ENCODE assay signal across 3 cellular contexts in the genomic region with DNA sequence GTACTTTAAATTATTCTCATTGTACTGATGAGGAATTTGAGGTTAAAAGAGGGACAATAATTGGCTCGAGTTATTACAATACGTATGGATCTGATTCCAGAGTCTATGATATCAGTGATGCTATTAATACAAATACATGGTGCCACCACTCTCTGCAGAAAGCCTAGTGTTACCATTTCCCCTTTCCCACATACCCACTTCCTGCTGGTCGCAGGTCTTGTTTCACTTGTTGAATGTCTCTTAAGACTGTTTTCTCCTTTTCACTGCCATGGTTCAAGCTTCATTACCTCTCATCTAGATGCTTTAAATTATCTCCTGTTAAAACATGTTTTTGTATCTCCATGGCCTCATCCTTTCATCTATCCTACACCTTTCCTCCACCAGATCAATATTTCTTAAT.
TF ChIP-seq lines count a peak whose summit lies in the region.

No MANE protein-coding gene starts in this region.

TF ChIP-seq in GM12878, 131 proteins besides CTCF, POLR2A, EP300 and RAD21 (continued from another document):
- TF ChIP-seq, protein P1, sequence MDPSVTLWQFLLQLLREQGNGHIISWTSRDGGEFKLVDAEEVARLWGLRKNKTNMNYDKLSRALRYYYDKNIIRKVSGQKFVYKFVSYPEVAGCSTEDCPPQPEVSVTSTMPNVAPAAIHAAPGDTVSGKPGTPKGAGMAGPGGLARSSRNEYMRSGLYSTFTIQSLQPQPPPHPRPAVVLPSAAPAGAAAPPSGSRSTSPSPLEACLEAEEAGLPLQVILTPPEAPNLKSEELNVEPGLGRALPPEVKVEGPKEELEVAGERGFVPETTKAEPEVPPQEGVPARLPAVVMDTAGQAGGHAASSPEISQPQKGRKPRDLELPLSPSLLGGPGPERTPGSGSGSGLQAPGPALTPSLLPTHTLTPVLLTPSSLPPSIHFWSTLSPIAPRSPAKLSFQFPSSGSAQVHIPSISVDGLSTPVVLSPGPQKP (IDR thresholded peaks at IDR 0.05; ENCODE audit: low read depth, low read length): no peak
- TF ChIP-seq LARP7 (IDR thresholded peaks at IDR 0.05) (no peak), YY1 (IDR thresholded peaks at IDR 0.05; ENCODE audit: low read depth, low read length) (no peak), TBL1XR1 (IDR thresholded peaks at IDR 0.05; ENCODE audit: low read depth, low read length) (no peak), CBX5 (IDR thresholded peaks at IDR 0.05; ENCODE audit: low read depth) (no peak)
- TF ChIP-seq, protein P2, sequence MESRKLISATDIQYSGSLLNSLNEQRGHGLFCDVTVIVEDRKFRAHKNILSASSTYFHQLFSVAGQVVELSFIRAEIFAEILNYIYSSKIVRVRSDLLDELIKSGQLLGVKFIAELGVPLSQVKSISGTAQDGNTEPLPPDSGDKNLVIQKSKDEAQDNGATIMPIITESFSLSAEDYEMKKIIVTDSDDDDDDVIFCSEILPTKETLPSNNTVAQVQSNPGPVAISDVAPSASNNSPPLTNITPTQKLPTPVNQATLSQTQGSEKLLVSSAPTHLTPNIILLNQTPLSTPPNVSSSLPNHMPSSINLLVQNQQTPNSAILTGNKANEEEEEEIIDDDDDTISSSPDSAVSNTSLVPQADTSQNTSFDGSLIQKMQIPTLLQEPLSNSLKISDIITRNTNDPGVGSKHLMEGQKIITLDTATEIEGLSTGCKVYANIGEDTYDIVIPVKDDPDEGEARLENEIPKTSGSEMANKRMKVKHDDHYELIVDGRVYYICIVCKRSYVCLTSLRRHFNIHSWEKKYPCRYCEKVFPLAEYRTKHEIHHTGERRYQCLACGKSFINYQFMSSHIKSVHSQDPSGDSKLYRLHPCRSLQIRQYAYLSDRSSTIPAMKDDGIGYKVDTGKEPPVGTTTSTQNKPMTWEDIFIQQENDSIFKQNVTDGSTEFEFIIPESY (IDR thresholded peaks at IDR 0.05): no peak

TF ChIP-seq in HepG2, 621 proteins besides CTCF, POLR2A, EP300 and RAD21 (continued from another document and continues in another):
- TF ChIP-seq, protein P3, sequence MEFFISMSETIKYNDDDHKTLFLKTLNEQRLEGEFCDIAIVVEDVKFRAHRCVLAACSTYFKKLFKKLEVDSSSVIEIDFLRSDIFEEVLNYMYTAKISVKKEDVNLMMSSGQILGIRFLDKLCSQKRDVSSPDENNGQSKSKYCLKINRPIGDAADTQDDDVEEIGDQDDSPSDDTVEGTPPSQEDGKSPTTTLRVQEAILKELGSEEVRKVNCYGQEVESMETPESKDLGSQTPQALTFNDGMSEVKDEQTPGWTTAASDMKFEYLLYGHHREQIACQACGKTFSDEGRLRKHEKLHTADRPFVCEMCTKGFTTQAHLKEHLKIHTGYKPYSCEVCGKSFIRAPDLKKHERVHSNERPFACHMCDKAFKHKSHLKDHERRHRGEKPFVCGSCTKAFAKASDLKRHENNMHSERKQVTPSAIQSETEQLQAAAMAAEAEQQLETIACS (CRISPR knock-in tag; IDR thresholded peaks at IDR 0.05): no peak
- TF ChIP-seq TAF1 (CRISPR knock-in tag; IDR thresholded peaks at IDR 0.05) (no peak), NFE2L1 (CRISPR knock-in tag; IDR thresholded peaks at IDR 0.05; ENCODE audit: borderline replicate concordance) (no peak), KMT2B (CRISPR knock-in tag; IDR thresholded peaks at IDR 0.05) (no peak), RFXAP (CRISPR knock-in tag; IDR thresholded peaks at IDR 0.05; ENCODE audit: borderline replicate concordance) (no peak), JDP2 (CRISPR knock-in tag; IDR thresholded peaks at IDR 0.05; ENCODE audit: borderline replicate concordance) (no peak), AGO1 (IDR thresholded peaks at IDR 0.05; ENCODE audit: low read depth, low read length, poor library complexity, severe bottlenecking) (no peak), MIXL1 (CRISPR knock-in tag; IDR thresholded peaks at IDR 0.05) (no peak)
- TF ChIP-seq, protein P4, sequence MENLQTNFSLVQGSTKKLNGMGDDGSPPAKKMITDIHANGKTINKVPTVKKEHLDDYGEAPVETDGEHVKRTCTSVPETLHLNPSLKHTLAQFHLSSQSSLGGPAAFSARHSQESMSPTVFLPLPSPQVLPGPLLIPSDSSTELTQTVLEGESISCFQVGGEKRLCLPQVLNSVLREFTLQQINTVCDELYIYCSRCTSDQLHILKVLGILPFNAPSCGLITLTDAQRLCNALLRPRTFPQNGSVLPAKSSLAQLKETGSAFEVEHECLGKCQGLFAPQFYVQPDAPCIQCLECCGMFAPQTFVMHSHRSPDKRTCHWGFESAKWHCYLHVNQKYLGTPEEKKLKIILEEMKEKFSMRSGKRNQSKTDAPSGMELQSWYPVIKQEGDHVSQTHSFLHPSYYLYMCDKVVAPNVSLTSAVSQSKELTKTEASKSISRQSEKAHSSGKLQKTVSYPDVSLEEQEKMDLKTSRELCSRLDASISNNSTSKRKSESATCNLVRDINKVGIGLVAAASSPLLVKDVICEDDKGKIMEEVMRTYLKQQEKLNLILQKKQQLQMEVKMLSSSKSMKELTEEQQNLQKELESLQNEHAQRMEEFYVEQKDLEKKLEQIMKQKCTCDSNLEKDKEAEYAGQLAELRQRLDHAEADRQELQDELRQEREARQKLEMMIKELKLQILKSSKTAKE (CRISPR knock-in tag; IDR thresholded peaks at IDR 0.05; ENCODE audit: borderline replicate concordance): no peak
- TF ChIP-seq, protein P2 (CRISPR knock-in tag; IDR thresholded peaks at IDR 0.05): no peak
- TF ChIP-seq, protein P5, sequence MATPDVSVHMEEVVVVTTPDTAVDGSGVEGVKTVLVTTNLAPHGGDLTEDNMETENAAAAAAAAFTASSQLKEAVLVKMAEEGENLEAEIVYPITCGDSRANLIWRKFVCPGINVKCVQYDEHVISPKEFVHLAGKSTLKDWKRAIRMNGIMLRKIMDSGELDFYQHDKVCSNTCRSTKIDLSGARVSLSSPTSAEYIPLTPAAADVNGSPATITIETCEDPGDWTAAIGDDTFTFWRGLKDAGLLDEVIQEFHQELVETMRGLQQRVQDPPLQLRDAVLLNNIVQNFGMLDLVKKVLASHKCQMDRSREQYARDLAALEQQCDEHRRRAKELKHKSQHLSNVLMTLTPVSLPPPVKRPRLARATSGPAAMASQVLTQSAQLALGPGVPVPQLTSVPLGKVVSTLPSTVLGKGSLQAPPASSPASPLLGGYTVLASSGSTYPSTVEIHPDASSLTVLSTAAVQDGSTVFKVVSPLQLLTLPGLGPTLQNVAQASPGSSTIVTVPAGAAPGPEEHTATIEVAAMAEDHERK (CRISPR knock-in tag; IDR thresholded peaks at IDR 0.05; ENCODE audit: low read depth): no peak

TF ChIP-seq in WTC11, 78 proteins besides CTCF, POLR2A, EP300 and RAD21 (continued from another document):
- TF ChIP-seq, protein P6, sequence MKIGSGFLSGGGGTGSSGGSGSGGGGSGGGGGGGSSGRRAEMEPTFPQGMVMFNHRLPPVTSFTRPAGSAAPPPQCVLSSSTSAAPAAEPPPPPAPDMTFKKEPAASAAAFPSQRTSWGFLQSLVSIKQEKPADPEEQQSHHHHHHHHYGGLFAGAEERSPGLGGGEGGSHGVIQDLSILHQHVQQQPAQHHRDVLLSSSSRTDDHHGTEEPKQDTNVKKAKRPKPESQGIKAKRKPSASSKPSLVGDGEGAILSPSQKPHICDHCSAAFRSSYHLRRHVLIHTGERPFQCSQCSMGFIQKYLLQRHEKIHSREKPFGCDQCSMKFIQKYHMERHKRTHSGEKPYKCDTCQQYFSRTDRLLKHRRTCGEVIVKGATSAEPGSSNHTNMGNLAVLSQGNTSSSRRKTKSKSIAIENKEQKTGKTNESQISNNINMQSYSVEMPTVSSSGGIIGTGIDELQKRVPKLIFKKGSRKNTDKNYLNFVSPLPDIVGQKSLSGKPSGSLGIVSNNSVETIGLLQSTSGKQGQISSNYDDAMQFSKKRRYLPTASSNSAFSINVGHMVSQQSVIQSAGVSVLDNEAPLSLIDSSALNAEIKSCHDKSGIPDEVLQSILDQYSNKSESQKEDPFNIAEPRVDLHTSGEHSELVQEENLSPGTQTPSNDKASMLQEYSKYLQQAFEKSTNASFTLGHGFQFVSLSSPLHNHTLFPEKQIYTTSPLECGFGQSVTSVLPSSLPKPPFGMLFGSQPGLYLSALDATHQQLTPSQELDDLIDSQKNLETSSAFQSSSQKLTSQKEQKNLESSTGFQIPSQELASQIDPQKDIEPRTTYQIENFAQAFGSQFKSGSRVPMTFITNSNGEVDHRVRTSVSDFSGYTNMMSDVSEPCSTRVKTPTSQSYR (CRISPR knock-in tag; IDR thresholded peaks at IDR 0.05): no peak
- no peak for TF ChIP-seq FOXJ3 (CRISPR knock-in tag; IDR thresholded peaks at IDR 0.05; ENCODE audit: borderline replicate concordance)
